ENCODE assay signal across 13 cellular contexts in genomic region chr10:92284112-92284704, GRCh38. TPM values are rescaled to one million over a fixed set of nuclear protein-coding genes. Genes with fewer than 3 reads are reported as not detected.
DNase-seq lines count a peak whose midpoint lies in the region; ATAC-seq and TF ChIP-seq lines count a peak whose summit lies in the region.
"Had no signal": no experiment of that assay in that cellular context is flagged by ENCODE, and none has a peak within 500 bp of the region (broad histone marks: within the 10 kb centered on the region; RNA-seq: fewer than 3 reads in every experiment).

No MANE protein-coding gene starts in this region.

- H3K27me3 Mint-ChIP-seq in activated B cell treated with CpG ODN at 0.5 μM for 24 hours (no peaks in the 10 kb centered on the region), Calu3 (ENCODE audit: unreplicated experiment) (no peaks in the 10 kb centered on the region)

- peak; percentile 41 for ATAC-seq in GM18867 (IDR thresholded peaks at IDR 0.05; ENCODE audit: unreplicated experiment)
- ATAC-seq in activated B cell treated with CpG ODN at 0.5 μM for 24 hours (ENCODE audit: low read depth) = no peak
- peak; percentile 47 to 60 for ATAC-seq in left cardiac atrium
- no peak for ATAC-seq in GM21528 (IDR thresholded peaks at IDR 0.05; ENCODE audit: low FRiP score, unreplicated experiment)
- ATAC-seq: K562 had no signal

- H3K4me1 ChIP-seq in skeletal muscle tissue (ENCODE audit: control insufficient read depth in 3 of 3, insufficient read depth in 3 of 3, low read length in 3 of 3) = peaks cover 0 to 3% (median 0%) of the 10 kb centered on the region in 3 donors

- H3K9me3 Mint-ChIP-seq in activated B cell treated with CpG ODN at 0.5 μM for 24 hours (no peaks in the 10 kb centered on the region), Calu3 (ENCODE audit: low read depth, unreplicated experiment) (no peaks in the 10 kb centered on the region)

- H3K9ac ChIP-seq in skeletal muscle tissue (ENCODE audit: low read depth in 1 of 3, low read length in 3 of 3) = no peak overlapping the region

- no peaks in the 10 kb centered on the region for H3K27me3 ChIP-seq in skeletal muscle tissue (ENCODE audit: control insufficient read depth in 3 of 3, insufficient read depth in 3 of 3, low read length in 3 of 3)

- no peaks in the 10 kb centered on the region for H3K9me3 ChIP-seq in skeletal muscle tissue (ENCODE audit: control insufficient read depth in 3 of 3, low read length in 3 of 3)

- H3K27ac Mint-ChIP-seq in activated B cell treated with CpG ODN at 0.5 μM for 24 hours (no peak overlapping the region), Calu3 (ENCODE audit: unreplicated experiment) (no peak overlapping the region)

- H3K27ac ChIP-seq in skeletal muscle tissue (ENCODE audit: low read depth, low read length) = peak overlapping the region; percentile 36

- no TSS peak for BruUV-seq in Calu3 (replicated peaks; lab: Mats Ljungman, UMichigan)

- no peak overlapping the region for H3K4me3 ChIP-seq in skeletal muscle tissue (ENCODE audit: low read length in 3 of 3)
- H3K4me3 ChIP-seq: K562 had no signal

- POLR2A ChIA-PET in activated B cell treated with CpG ODN at 0.5 μM for 24 hours (lab: Charles Lee) = interaction anchor here (0.6 to 0.7 kb wide), 2 partner anchors 11 to 252 kb away, joined by 3 to 9 read pairs; no protein-coding TSS in a partner anchor

- H3K4me1 Mint-ChIP-seq in activated B cell treated with CpG ODN at 0.5 μM for 24 hours (peaks cover 16% of the 10 kb centered on the region), Calu3 (ENCODE audit: low read depth, unreplicated experiment) (no peaks in the 10 kb centered on the region)

- no peak for DNase-seq in activated B cell treated with CpG ODN at 0.5 μM for 24 hours
- DNase-seq in left cardiac atrium = no peak
- DNase-seq in Calu3 = no peak
- no peak for DNase-seq in nucleus accumbens (lab: John Stamatoyannopoulos, UW)
- no peak for DNase-seq in NCI-H1417 treated with DMSO at 0.1 percent for 48 hours (lab: John Stamatoyannopoulos, UW)
- DNase-seq: amygdala, islet precursor cell, NCI-H2227 treated with DMSO at 0.1 percent for 48 hours, SHP77 had no signal

- no peaks in the 10 kb centered on the region for H3K36me3 ChIP-seq in skeletal muscle tissue (ENCODE audit: control insufficient read depth in 3 of 3, insufficient read depth in 3 of 3, low read length in 3 of 3)

- TF ChIP-seq CTCF in activated B cell treated with CpG ODN at 0.5 μM for 24 hours (IDR thresholded peaks at IDR 0.05) (no peak), Calu3 (IDR thresholded peaks at IDR 0.05; ENCODE audit: unreplicated experiment) (no peak)

- CTCF ChIA-PET in activated B cell treated with CpG ODN at 0.5 μM for 24 hours (lab: Charles Lee) = interaction anchor here (0.8 kb wide), 1 partner anchor 8 kb away, joined by 3 read pairs; no protein-coding TSS in a partner anchor
- CTCF ChIA-PET in Calu3 (lab: Charles Lee) = interaction anchor here (0.6 kb wide), 1 partner anchor 489 kb away, joined by 3 read pairs; no protein-coding TSS in a partner anchor

- H3K4me3 Mint-ChIP-seq in activated B cell treated with CpG ODN at 0.5 μM for 24 hours = peak overlapping the region; percentile 3
- H3K4me3 Mint-ChIP-seq in Calu3 (ENCODE audit: low read depth, unreplicated experiment) = no peak overlapping the region

- no peaks in the 10 kb centered on the region for H3K36me3 Mint-ChIP-seq in activated B cell treated with CpG ODN at 0.5 μM for 24 hours (ENCODE audit: low read depth)
- no peaks in the 10 kb centered on the region for H3K36me3 Mint-ChIP-seq in Calu3 (ENCODE audit: insufficient read depth, unreplicated experiment)

- intact Hi-C loops in activated B cell treated with CpG ODN at 0.5 μM for 24 hours (cut with micrococcal nuclease) (no loop called here), left cardiac atrium (cut with DNase I) (no loop called here), Calu3 (cut with micrococcal nuclease; ENCODE audit: unreplicated experiment) (no loop called here)

RNA-seq across cellular contexts. Expression of gene CPEB3, which starts 6.7 kb away (rescaled TPM):
- 2.2 and 2.5 TPM in 2 replicates for total RNA-seq in activated B cell treated with CpG ODN at 0.5 μM for 24 hours
- total RNA-seq in left cardiac atrium = 10 to 100 TPM in 1 of 2 donors, 1 to 10 TPM in 1; 7.4 to 11.4 TPM
- total RNA-seq in skeletal muscle tissue = 3.1 TPM
- total RNA-seq in Calu3 (2022) = 2.8 and 3.6 TPM in 2 replicates

RNA-seq across cellular contexts. Expression of gene MARCHF5, which starts 6.8 kb away (rescaled TPM):
- 21.6 and 26.5 TPM in 2 replicates for total RNA-seq in activated B cell treated with CpG ODN at 0.5 μM for 24 hours
- total RNA-seq in left cardiac atrium = 10 to 100 TPM; 27.6 to 34.3 TPM
- total RNA-seq in skeletal muscle tissue = 10.4 TPM
- total RNA-seq in Calu3 (2022) = 27.1 and 28.1 TPM in 2 replicates

Comparison
In these comparisons a context has a peak if more than half of its experiments do, and no peak if none do; other contexts are left out.
1. ATAC-seq: peak in GM18867 (single experiment) and left cardiac atrium (2 of 2); none in activated B cell treated with CpG ODN at 0.5 μM for 24 hours (single experiment) and GM21528 (single experiment).